In the genomic region with DNA sequence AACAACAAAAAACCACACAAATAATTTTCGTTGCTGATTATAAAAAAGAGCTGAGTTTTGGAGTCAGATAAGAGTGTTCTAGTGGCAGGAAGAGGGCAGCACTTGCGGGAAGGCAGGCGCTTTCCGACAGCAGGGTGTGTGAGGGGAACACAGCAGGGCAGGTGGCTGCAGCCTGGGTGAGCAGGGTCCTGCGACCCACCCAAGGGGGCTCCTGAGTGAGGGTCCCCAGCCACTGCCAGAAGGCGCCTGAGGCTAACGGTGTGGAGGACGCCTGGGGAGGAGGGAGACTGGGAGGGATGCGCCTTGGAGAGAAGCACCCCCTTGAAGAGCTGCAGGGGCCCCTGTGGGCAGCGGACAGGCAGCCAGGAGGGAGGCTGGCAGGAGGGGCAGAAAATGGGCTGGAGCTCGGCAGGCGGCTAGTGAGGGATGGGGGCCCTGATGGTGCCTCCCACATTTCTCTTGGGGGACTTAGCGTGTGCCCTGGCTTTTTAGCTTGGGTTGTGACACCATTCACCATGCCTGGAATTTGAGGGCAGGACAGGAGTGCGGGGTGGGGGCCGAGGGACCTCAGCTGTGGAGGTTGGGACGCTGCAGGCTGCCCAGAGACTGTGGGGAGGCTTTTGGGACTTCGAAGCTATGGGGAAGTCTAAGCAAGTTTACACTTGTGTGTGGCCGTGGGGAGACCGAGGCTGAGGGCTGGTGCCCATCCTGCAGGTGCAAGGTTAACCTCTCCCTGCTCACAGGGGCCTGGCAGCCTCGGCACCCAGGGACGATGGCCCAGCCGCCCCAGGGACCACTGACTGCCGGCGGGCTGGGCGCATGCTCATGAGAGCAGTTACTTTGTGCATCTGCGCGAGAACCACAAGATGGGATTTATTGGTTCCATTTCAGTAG, we compare ENCODE assay signal across 13 cellular contexts.
A peak's percentile ranks its signal among the peaks of the same experiment; 100 is the strongest.
DNase-seq lines count a peak whose midpoint lies in the region; ATAC-seq and TF ChIP-seq lines count a peak whose summit lies in the region.
"Had no signal": no experiment of that assay in that cellular context is flagged by ENCODE, and none has a peak within 500 bp of the region (broad histone marks: within the 10 kb centered on the region; RNA-seq: fewer than 3 reads in every experiment).

No MANE protein-coding gene starts in this region.

- TF ChIP-seq CTCF in 22Rv1 (IDR thresholded peaks at IDR 0.05) (peak; percentile 23), OCI-LY3 (IDR thresholded peaks at IDR 0.05; ENCODE audit: low read depth, low read length) (peak; percentile 29; the same call in 1 of the 2 replicates), fibroblast of villous mesenchyme (IDR thresholded peaks at IDR 0.05; ENCODE audit: insufficient read depth, low read depth, low read length) (peak; percentile 23)

- H3K79me2 ChIP-seq in OCI-LY3 (ENCODE audit: low read length) = no peaks in the 10 kb centered on the region

- H3K4me1 ChIP-seq in CD4-positive, CD25-positive, alpha-beta regulatory T cell (ENCODE audit: control insufficient read depth, insufficient read depth, low read length, poor library complexity, severe bottlenecking) = no peaks in the 10 kb centered on the region
- peaks cover 45% of the 10 kb centered on the region for H3K4me1 ChIP-seq in OCI-LY3 (ENCODE audit: low read length)
- H3K4me1 ChIP-seq: gastrocnemius medialis had no signal

- no peaks in the 10 kb centered on the region for H3K9me3 ChIP-seq in CD4-positive, CD25-positive, alpha-beta regulatory T cell (ENCODE audit: control insufficient read depth in 2 of 2, low read length in 2 of 2)
- peaks cover 5% of the 10 kb centered on the region; the same call in 1 of the 2 replicates for H3K9me3 ChIP-seq in OCI-LY3 (ENCODE audit: insufficient read depth, low read length)
- H3K9me3 ChIP-seq: gastrocnemius medialis, lower lobe of right lung had no signal

- H2AFZ ChIP-seq in OCI-LY3 (ENCODE audit: low read depth, low read length) = no peak overlapping the region

- DNase-seq in CD4-positive, CD25-positive, alpha-beta regulatory T cell = peak in 2 of 3 donors; percentile 22 to 62
- peak; percentile 12 for DNase-seq in fibroblast of villous mesenchyme (ENCODE audit: low read depth)
- DNase-seq in T-helper 9 cell = no peak
- DNase-seq in NCI-H226 = no peak
- no peak for DNase-seq in ACHN
- no peak for DNase-seq in LoVo (ENCODE audit: low spot score)
- DNase-seq: DMS153, gastrocnemius medialis, KG1, lower lobe of right lung, retina had no signal

- H3K27ac ChIP-seq in 22Rv1 (no peak overlapping the region), OCI-LY3 (ENCODE audit: low read length) (no peak overlapping the region)
- H3K27ac ChIP-seq in CD4-positive, CD25-positive, alpha-beta regulatory T cell (ENCODE audit: insufficient read depth, low read length, poor library complexity, severe bottlenecking) = no peak overlapping the region
- H3K27ac ChIP-seq: gastrocnemius medialis, lower lobe of right lung had no signal

- H3K4me1 Mint-ChIP-seq in CD4-positive, CD25-positive, alpha-beta regulatory T cell = peaks cover 0 to 9% (median 1%) of the 10 kb centered on the region in 4 donors

- peak overlapping the region in 2 of 3 donors; percentile 85 to 89 for H3K27ac Mint-ChIP-seq in CD4-positive, CD25-positive, alpha-beta regulatory T cell

- H3K4me3 Mint-ChIP-seq in CD4-positive, CD25-positive, alpha-beta regulatory T cell = no peak overlapping the region

- peaks cover 13% of the 10 kb centered on the region for H3K27me3 Mint-ChIP-seq in CD4-positive, CD25-positive, alpha-beta regulatory T cell

- no peak overlapping the region for H3K9ac ChIP-seq in OCI-LY3 (ENCODE audit: low read length)

- H3K27me3 ChIP-seq in CD4-positive, CD25-positive, alpha-beta regulatory T cell (ENCODE audit: control insufficient read depth, insufficient read depth, low read length) = no peaks in the 10 kb centered on the region
- no peaks in the 10 kb centered on the region; the same call in 1 of the 2 replicates for H3K27me3 ChIP-seq in OCI-LY3 (ENCODE audit: low read depth, low read length)

- peaks cover 0 to 6% (median 0%) of the 10 kb centered on the region in 7 donors for H3K9me3 Mint-ChIP-seq in CD4-positive, CD25-positive, alpha-beta regulatory T cell

- no peak overlapping the region for H3K4me2 ChIP-seq in OCI-LY3 (ENCODE audit: low read length)

- ATAC-seq in CD4-positive, CD25-positive, alpha-beta regulatory T cell (ENCODE audit: low read depth in 2 of 2) = no peak
- ATAC-seq: gastrocnemius medialis had no signal

- no peaks in the 10 kb centered on the region for H3K36me3 Mint-ChIP-seq in CD4-positive, CD25-positive, alpha-beta regulatory T cell

- no peak overlapping the region for H3K4me3 ChIP-seq in CD4-positive, CD25-positive, alpha-beta regulatory T cell (ENCODE audit: low read depth, low read length)
- no peak overlapping the region for H3K4me3 ChIP-seq in OCI-LY3 (ENCODE audit: low read length)
- no peak overlapping the region for H3K4me3 ChIP-seq in fibroblast of villous mesenchyme (ENCODE audit: low read depth, low read length)
- H3K4me3 ChIP-seq: gastrocnemius medialis, lower lobe of right lung had no signal

- no peaks in the 10 kb centered on the region for H3K36me3 ChIP-seq in CD4-positive, CD25-positive, alpha-beta regulatory T cell (ENCODE audit: control insufficient read depth, insufficient read depth, low read length)
- H3K36me3 ChIP-seq in OCI-LY3 (replicated peaks; ENCODE audit: low read depth, low read length) = no peaks in the 10 kb centered on the region
- H3K36me3 ChIP-seq: gastrocnemius medialis, lower lobe of right lung had no signal

- H4K20me1 ChIP-seq in OCI-LY3 (ENCODE audit: insufficient read depth, low read length) = no peaks in the 10 kb centered on the region

- in situ Hi-C loops in ACHN (cut with HindIII; ENCODE audit: low pct_ligation_motif_present, low pct_unique_long_range_greater_than_20kb, low sequenced_read_pairs) = no loop called here

Comparison
In these comparisons a context has a peak if more than half of its experiments do, and no peak if none do; other contexts are left out.
1. DNase-seq: peak in CD4-positive, CD25-positive, alpha-beta regulatory T cell (2 of 3) and fibroblast of villous mesenchyme (single experiment); none in T-helper 9 cell (single experiment), NCI-H226 (single experiment), ACHN (single experiment) and LoVo (single experiment).
2. Peak in every context shown above with its lines, with median percentiles within 50 percentile points of each other: CTCF ChIP-seq.